ENCODE assay signal across 8 cellular contexts in the genomic region with DNA sequence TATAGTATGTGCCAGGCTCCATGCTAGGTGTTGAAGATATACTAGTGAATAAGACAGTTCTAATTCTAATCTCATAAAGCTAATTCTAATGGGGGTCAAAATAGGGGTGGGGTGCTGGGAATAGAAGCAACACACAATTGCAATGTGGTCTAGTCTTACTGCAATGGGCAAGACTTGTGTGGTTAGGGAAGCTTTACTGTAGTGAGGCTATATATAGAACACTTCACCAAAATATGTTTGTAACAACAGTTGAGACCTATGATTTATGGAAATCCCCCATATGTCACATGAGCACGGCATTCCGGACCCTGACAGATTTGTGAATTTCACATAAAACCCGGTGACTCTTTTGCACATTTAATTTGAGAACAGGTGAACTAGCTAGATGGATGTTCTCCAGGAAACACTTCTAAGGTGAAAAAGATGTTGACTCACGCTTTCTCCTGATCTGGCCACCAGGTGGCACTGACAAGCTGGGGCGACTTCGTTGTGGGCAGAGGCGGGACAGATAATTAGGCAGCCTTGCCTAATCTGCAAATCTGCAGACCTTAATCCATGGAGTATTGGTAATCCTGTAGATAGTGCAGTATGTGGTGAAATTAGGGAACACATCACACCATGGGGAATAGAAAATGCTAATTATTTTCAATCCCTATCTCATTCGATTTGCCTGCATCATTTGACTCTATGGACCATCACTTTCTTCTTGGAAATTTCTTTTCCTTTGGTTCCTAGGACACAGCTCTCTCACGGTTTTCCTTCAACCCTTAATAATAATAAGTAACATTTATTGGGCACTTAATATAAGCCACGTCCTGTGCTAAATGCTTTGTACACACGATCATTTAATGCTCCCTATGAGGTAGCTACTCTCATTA. TPM values are rescaled to one million over a fixed set of nuclear protein-coding genes. Genes with fewer than 3 reads are reported as not detected.
DNase-seq lines count a peak whose midpoint lies in the region; ATAC-seq, FAIRE-seq and TF ChIP-seq lines count a peak whose summit lies in the region.

No MANE protein-coding gene starts in this region.

- peak; percentile 91 for TF ChIP-seq CTCF in RWPE2 (IDR thresholded peaks at IDR 0.05; ENCODE audit: poor library complexity, severe bottlenecking)

- no peak overlapping the region for H3K27ac ChIP-seq in RWPE2 (ENCODE audit: poor library complexity, severe bottlenecking)

- in situ Hi-C loops in KBM-7 (cut with MboI; ENCODE audit: low pct_unique_long_range_greater_than_20kb, low sequenced_read_pairs): no loop called here

- no peaks in the 10 kb centered on the region for H3K9me3 ChIP-seq in RWPE2 (ENCODE audit: severe bottlenecking)

- ATAC-seq in RWPE2 (ENCODE audit: low read depth): peak; percentile 41; the same call in 2 of the 3 replicates

- H3K9me3 Mint-ChIP-seq in activated T-helper 2 cell treated with anti-CD3 and anti-CD28 coated beads, Interferon-gamma antibody, Interleukin-2, Interleukin-4, amounts not matched to agents 10 μg/mL and 5 μg/mL and 100 μg/mL, durations not matched to agents 14 hours and 24 hours and 36 hours: no peaks in the 10 kb centered on the region

- intact Hi-C loops in activated T-helper 2 cell treated with anti-CD3 and anti-CD28 coated beads, Interferon-gamma antibody, Interleukin-2, Interleukin-4, amounts not matched to agents 10 μg/mL and 5 μg/mL and 100 μg/mL, durations not matched to agents 14 hours and 24 hours and 36 hours (cut with micrococcal nuclease): loop anchor here (5.0 kb wide), 4 partner anchors 52 to 277 kb away; no protein-coding TSS in a partner anchor
- intact Hi-C loops in posterior cingulate gyrus (cut with DNase I): loop anchor here (5.0 to 10.0 kb wide), 3 partner anchors 320 to 1727 kb away; no protein-coding TSS in a partner anchor

- no peaks in the 10 kb centered on the region for H3K4me1 ChIP-seq in RWPE2 (ENCODE audit: insufficient read depth, poor library complexity, severe bottlenecking)

- no peak overlapping the region for H3K4me3 ChIP-seq in RWPE2 (ENCODE audit: severe bottlenecking)

- FAIRE-seq in urothelium cell line (lab: Jason Lieb, UNC): no peak

- peaks cover 22% of the 10 kb centered on the region for H3K4me1 Mint-ChIP-seq in activated T-helper 2 cell treated with anti-CD3 and anti-CD28 coated beads, Interferon-gamma antibody, Interleukin-2, Interleukin-4, amounts not matched to agents 10 μg/mL and 5 μg/mL and 100 μg/mL, durations not matched to agents 14 hours and 24 hours and 36 hours (ENCODE audit: low read depth)

- H3K4me3 Mint-ChIP-seq in activated T-helper 2 cell treated with anti-CD3 and anti-CD28 coated beads, Interferon-gamma antibody, Interleukin-2, Interleukin-4, amounts not matched to agents 10 μg/mL and 5 μg/mL and 100 μg/mL, durations not matched to agents 14 hours and 24 hours and 36 hours (ENCODE audit: low read depth): no peak overlapping the region

- H3K36me3 Mint-ChIP-seq in activated T-helper 2 cell treated with anti-CD3 and anti-CD28 coated beads, Interferon-gamma antibody, Interleukin-2, Interleukin-4, amounts not matched to agents 10 μg/mL and 5 μg/mL and 100 μg/mL, durations not matched to agents 14 hours and 24 hours and 36 hours (ENCODE audit: low read depth): peaks cover 20% of the 10 kb centered on the region

- H3K27ac Mint-ChIP-seq in activated T-helper 2 cell treated with anti-CD3 and anti-CD28 coated beads, Interferon-gamma antibody, Interleukin-2, Interleukin-4, amounts not matched to agents 10 μg/mL and 5 μg/mL and 100 μg/mL, durations not matched to agents 14 hours and 24 hours and 36 hours: no peak overlapping the region

- peaks cover 24% of the 10 kb centered on the region for H3K27me3 ChIP-seq in RWPE2 (ENCODE audit: insufficient read depth, poor library complexity, severe bottlenecking)

- H3K36me3 ChIP-seq in RWPE2 (ENCODE audit: low read depth): peaks cover 10% of the 10 kb centered on the region; the same call in 1 of the 2 replicates

- peak; percentile 24 for DNase-seq in NCI-H2029 (lab: John Stamatoyannopoulos, UW)
- DNase-seq in NCI-H2029 treated with DMSO at 0.1 percent for 48 hours (lab: John Stamatoyannopoulos, UW): no peak
- peak; percentile 80 for DNase-seq in KBM-7
- DNase-seq in RWPE2 (ENCODE audit: low spot score): no peak
- peak; percentile 59 for DNase-seq in activated T-helper 2 cell treated with anti-CD3 and anti-CD28 coated beads, Interferon-gamma antibody, Interleukin-2, Interleukin-4, amounts not matched to agents 10 μg/mL and 5 μg/mL and 100 μg/mL, durations not matched to agents 14 hours and 24 hours and 36 hours (ENCODE audit: low spot score)
- DNase-seq in germinal center (ENCODE audit: low spot score): peak; percentile 77
- peak in 9 of 10 donors; percentile 46 to 93 (median 70) for DNase-seq in posterior cingulate gyrus
- DNase-seq in urothelium cell line (ENCODE audit: low spot score): peak; percentile 68

- peaks cover 36% of the 10 kb centered on the region for H3K27me3 Mint-ChIP-seq in activated T-helper 2 cell treated with anti-CD3 and anti-CD28 coated beads, Interferon-gamma antibody, Interleukin-2, Interleukin-4, amounts not matched to agents 10 μg/mL and 5 μg/mL and 100 μg/mL, durations not matched to agents 14 hours and 24 hours and 36 hours (ENCODE audit: low read depth)

RNA-seq across cellular contexts. Expression of gene KIAA0040, which starts 37.7 kb away (rescaled TPM):
- 30.0 and 35.3 TPM in 2 replicates for total RNA-seq in activated T-helper 2 cell treated with anti-CD3 and anti-CD28 coated beads, Interferon-gamma antibody, Interleukin-2, Interleukin-4, amounts not matched to agents 10 μg/mL and 5 μg/mL and 100 μg/mL, durations not matched to agents 14 hours and 24 hours and 36 hours

Comparison
In these comparisons a context has a peak if more than half of its experiments do, and no peak if none do; other contexts are left out.
1. DNase-seq: peak in NCI-H2029 (single experiment), KBM-7 (single experiment), activated T-helper 2 cell treated with anti-CD3 and anti-CD28 coated beads, Interferon-gamma antibody, Interleukin-2, Interleukin-4, amounts not matched to agents 10 μg/mL and 5 μg/mL and 100 μg/mL, durations not matched to agents 14 hours and 24 hours and 36 hours (single experiment), germinal center (single experiment), posterior cingulate gyrus (9 of 10) and urothelium cell line (single experiment); none in NCI-H2029 treated with DMSO at 0.1 percent for 48 hours (single experiment) and RWPE2 (single experiment).